ENCODE assay signal across 9 cellular contexts in the genomic region with DNA sequence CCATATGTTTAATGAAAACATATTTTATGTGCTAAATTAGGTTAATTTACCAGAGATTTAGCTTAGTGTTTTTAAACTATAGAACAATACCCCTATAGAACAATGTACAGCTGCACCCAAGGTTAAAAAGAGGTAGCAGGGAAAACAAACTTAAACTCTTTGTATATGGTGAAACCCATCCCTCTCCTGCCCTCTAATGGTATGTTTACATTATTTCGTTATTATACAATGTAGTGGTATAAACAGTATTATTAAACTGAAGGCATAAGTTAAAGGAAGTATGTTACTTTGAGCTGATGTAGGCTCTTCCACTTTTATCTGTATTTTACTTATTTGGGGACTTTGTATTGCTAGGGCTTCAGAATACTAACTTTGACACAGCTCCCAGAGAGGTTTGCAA. TPM values are rescaled to one million over a fixed set of nuclear protein-coding genes. Genes with fewer than 3 reads are reported as not detected.
A peak's percentile ranks its signal among the peaks of the same experiment; 100 is the strongest.
DNase-seq lines count a peak whose midpoint lies in the region; ATAC-seq, FAIRE-seq and TF ChIP-seq lines count a peak whose summit lies in the region.
"Had no signal": no experiment of that assay in that cellular context is flagged by ENCODE, and none has a peak within 500 bp of the region (broad histone marks: within the 10 kb centered on the region; RNA-seq: fewer than 3 reads in every experiment).

No MANE protein-coding gene starts in this region.

- H3K4me1 ChIP-seq in OCI-LY3 (ENCODE audit: low read length) (no peaks in the 10 kb centered on the region), left lung (no peaks in the 10 kb centered on the region), gastrocnemius medialis (no peaks in the 10 kb centered on the region), heart left ventricle (no peaks in the 10 kb centered on the region)
- H3K4me1 ChIP-seq: SJSA1 had no signal

- ATAC-seq in left lung (no peak), HG02759 (IDR thresholded peaks at IDR 0.05; ENCODE audit: unreplicated experiment) (no peak), gastrocnemius medialis (no peak), heart left ventricle (no peak)

- no peak overlapping the region for H3K27ac ChIP-seq in OCI-LY3 (ENCODE audit: low read length)
- H3K27ac ChIP-seq in left lung: no peak overlapping the region
- H3K27ac ChIP-seq in gastrocnemius medialis: no peak overlapping the region
- no peak overlapping the region for H3K27ac ChIP-seq in heart left ventricle
- H3K27ac ChIP-seq: SJSA1 had no signal

- FAIRE-seq in H54 (lab: Jason Lieb, UNC): peak; percentile 68

- peak; percentile 37 for TF ChIP-seq CTCF in OCI-LY3 (IDR thresholded peaks at IDR 0.05; ENCODE audit: low read depth, low read length)
- peak; percentile 22 for TF ChIP-seq CTCF in epithelial cell of proximal tubule (conservative IDR thresholded peaks at IDR 0.05; ENCODE audit: low read depth, low read length)
- no peak for TF ChIP-seq CTCF in left lung (IDR thresholded peaks at IDR 0.05)
- TF ChIP-seq CTCF in gastrocnemius medialis (IDR thresholded peaks at IDR 0.05 in 4 of 5, conservative IDR thresholded peaks at IDR 0.05 in 1 of 5): no peak
- no peak for TF ChIP-seq CTCF in heart left ventricle (IDR thresholded peaks at IDR 0.05)

- no peaks in the 10 kb centered on the region for H4K20me1 ChIP-seq in OCI-LY3 (ENCODE audit: insufficient read depth, low read length)

- 35 to 56% (median 38%) methylated on average over 1 of the region's 1 CpG for WGBS in heart left ventricle, 4 donors

- DNase-seq in DMS53 (lab: John Stamatoyannopoulos, UW) (peak; percentile 60), H54 (ENCODE audit: insufficient read length, low spot score) (no peak), epithelial cell of proximal tubule (ENCODE audit: low read depth) (no peak), left lung (no peak), gastrocnemius medialis (no peak), heart left ventricle (no peak)

- TF ChIP-seq POLR2A in H54 (IDR thresholded peaks at IDR 0.05; ENCODE audit: low read depth, low read length): no peak
- no peak for TF ChIP-seq POLR2A in gastrocnemius medialis (IDR thresholded peaks at IDR 0.05)
- TF ChIP-seq POLR2A in heart left ventricle (IDR thresholded peaks at IDR 0.05): no peak

- in situ Hi-C loops in gastrocnemius medialis (cut with MboI; ENCODE audit: low sequenced_read_pairs in 4 of 4): no loop called here

- H3K27me3 ChIP-seq in OCI-LY3 (ENCODE audit: low read depth, low read length) (no peaks in the 10 kb centered on the region), left lung (no peaks in the 10 kb centered on the region), gastrocnemius medialis (no peaks in the 10 kb centered on the region), heart left ventricle (no peaks in the 10 kb centered on the region)
- H3K27me3 ChIP-seq: SJSA1 had no signal

- H3K36me3 ChIP-seq in OCI-LY3 (replicated peaks; ENCODE audit: low read depth, low read length): no peaks in the 10 kb centered on the region
- H3K36me3 ChIP-seq in left lung: peaks cover 0 to 14% of the 10 kb centered on the region in 2 donors
- peaks cover 0 to 18% of the 10 kb centered on the region in 2 donors for H3K36me3 ChIP-seq in gastrocnemius medialis
- peaks cover 0 to 65% (median 28%) of the 10 kb centered on the region in 9 donors for H3K36me3 ChIP-seq in heart left ventricle

- H2AFZ ChIP-seq in OCI-LY3 (ENCODE audit: low read depth, low read length): no peak overlapping the region

- H3K9ac ChIP-seq in OCI-LY3 (ENCODE audit: low read length): no peak overlapping the region

- intact Hi-C loops in left lung (cut with DNase I) (no loop called here), gastrocnemius medialis (cut with DNase I; ENCODE audit: low total_unique reads) (no loop called here), heart left ventricle (cut with DNase I) (no loop called here)

- no peaks in the 10 kb centered on the region for H3K9me3 ChIP-seq in OCI-LY3 (ENCODE audit: insufficient read depth, low read length)
- no peaks in the 10 kb centered on the region for H3K9me3 ChIP-seq in left lung
- H3K9me3 ChIP-seq in gastrocnemius medialis: no peaks in the 10 kb centered on the region
- no peaks in the 10 kb centered on the region for H3K9me3 ChIP-seq in heart left ventricle
- H3K9me3 ChIP-seq: SJSA1 had no signal

- no peak overlapping the region for H3K4me2 ChIP-seq in OCI-LY3 (ENCODE audit: low read length)

- no peaks in the 10 kb centered on the region for H3K79me2 ChIP-seq in OCI-LY3 (ENCODE audit: low read length)

- no peak overlapping the region for H3K4me3 ChIP-seq in OCI-LY3 (ENCODE audit: low read length)
- H3K4me3 ChIP-seq in epithelial cell of proximal tubule (ENCODE audit: low read depth, low read length): no peak overlapping the region
- H3K4me3 ChIP-seq in left lung: no peak overlapping the region
- no peak overlapping the region for H3K4me3 ChIP-seq in gastrocnemius medialis
- no peak overlapping the region for H3K4me3 ChIP-seq in heart left ventricle
- H3K4me3 ChIP-seq: SJSA1 had no signal

RNA-seq across cellular contexts. Expression of a gene that starts 16.7 kb away (rescaled TPM):
- total RNA-seq in epithelial cell of proximal tubule: 0.86 and 3.3 TPM in 2 replicates
- total RNA-seq in left lung: under 1 TPM in 1 of 2 donors, not detected in 1; 0.12 TPM
- not detected for total RNA-seq in gastrocnemius medialis
- under 1 TPM in 2 of 9 donors, not detected in 7; 0.06 to 0.09 TPM for total RNA-seq in heart left ventricle
- not detected for polyA plus RNA-seq in heart left ventricle

Comparison
In these comparisons a context has a peak if more than half of its experiments do, and no peak if none do; other contexts are left out.
1. CTCF ChIP-seq: peak in OCI-LY3 (single experiment) and epithelial cell of proximal tubule (single experiment); none in left lung (0 of 2), gastrocnemius medialis (0 of 5) and heart left ventricle (0 of 12).